ENCODE assay signal across 2 cellular contexts in the genomic region with DNA sequence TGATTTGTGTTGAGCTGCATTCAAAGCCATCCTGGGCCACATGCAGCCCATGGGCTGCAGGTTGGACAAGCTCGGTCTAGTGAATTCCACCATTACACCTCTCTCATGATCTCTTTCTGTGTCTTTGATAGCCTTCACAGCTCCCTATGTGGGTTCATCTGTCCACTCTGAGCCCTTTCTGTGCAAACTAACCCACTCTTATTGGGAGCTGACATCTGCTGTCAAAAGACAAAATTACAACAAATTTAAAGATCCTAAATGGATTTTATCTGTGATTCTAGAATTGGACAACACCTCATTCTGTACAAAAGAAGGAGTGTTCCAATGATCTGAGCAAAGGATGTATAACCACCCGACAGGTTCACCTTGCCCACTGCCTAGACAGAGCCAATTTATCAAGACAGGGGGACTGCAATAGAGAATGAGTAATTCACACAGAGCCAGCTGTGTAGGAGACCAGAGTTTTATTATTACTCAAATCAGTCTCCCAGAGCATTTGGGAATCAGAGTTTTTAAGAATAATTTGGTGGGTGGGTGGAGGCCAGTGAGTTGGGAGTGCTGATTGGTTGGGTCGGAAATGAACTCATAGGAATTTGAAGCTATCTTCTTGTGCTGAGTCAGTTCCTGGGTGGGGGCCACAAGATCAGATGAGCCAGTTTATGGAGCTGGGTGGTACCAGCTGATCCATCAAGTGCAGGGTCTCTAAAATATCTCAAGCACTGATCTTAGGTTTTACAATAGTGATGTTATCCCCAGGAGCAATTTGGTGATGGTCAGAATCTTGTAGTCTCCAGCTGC.
TF ChIP-seq lines count a peak whose summit lies in the region.

No MANE protein-coding gene starts in this region.

TF ChIP-seq in SK-N-SH, 30 proteins besides CTCF, POLR2A, EP300 and RAD21 (continued from another document):
- TF ChIP-seq, protein P1, sequence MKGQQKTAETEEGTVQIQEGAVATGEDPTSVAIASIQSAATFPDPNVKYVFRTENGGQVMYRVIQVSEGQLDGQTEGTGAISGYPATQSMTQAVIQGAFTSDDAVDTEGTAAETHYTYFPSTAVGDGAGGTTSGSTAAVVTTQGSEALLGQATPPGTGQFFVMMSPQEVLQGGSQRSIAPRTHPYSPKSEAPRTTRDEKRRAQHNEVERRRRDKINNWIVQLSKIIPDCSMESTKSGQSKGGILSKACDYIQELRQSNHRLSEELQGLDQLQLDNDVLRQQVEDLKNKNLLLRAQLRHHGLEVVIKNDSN (IDR thresholded peaks at IDR 0.05; ENCODE audit: borderline replicate concordance, low read depth): no peak

TF ChIP-seq in SK-N-SH treated with all-trans-retinoic acid at 6 μM for 48 hours, 23 proteins besides CTCF, POLR2A, EP300 and RAD21 (continued from another document):
- TF ChIP-seq POU6F1 (CRISPR knock-in tag; IDR thresholded peaks at IDR 0.05; ENCODE audit: borderline replicate concordance, low read depth) (no peak), ARNTL (CRISPR knock-in tag; IDR thresholded peaks at IDR 0.05; ENCODE audit: borderline replicate concordance, low read depth) (no peak), ZNF70 (CRISPR knock-in tag; IDR thresholded peaks at IDR 0.05) (no peak), ZFP30 (CRISPR knock-in tag; IDR thresholded peaks at IDR 0.05) (no peak), BACH2 (CRISPR knock-in tag; IDR thresholded peaks at IDR 0.05; ENCODE audit: borderline replicate concordance) (no peak), OSR1 (CRISPR knock-in tag; IDR thresholded peaks at IDR 0.05) (no peak), CSRNP3 (CRISPR knock-in tag; IDR thresholded peaks at IDR 0.05) (no peak), ISL1 (CRISPR knock-in tag; IDR thresholded peaks at IDR 0.05) (no peak), PPARA (CRISPR knock-in tag; IDR thresholded peaks at IDR 0.05; ENCODE audit: borderline replicate concordance) (no peak), ESRRG (CRISPR knock-in tag; IDR thresholded peaks at IDR 0.05) (no peak), CREB5 (CRISPR knock-in tag; IDR thresholded peaks at IDR 0.05; ENCODE audit: low read depth) (no peak), CSDC2 (CRISPR knock-in tag; IDR thresholded peaks at IDR 0.05) (no peak), TOX (CRISPR knock-in tag; IDR thresholded peaks at IDR 0.05; ENCODE audit: borderline replicate concordance) (no peak), ZFP3 (CRISPR knock-in tag; IDR thresholded peaks at IDR 0.05) (no peak), SNAI2 (CRISPR knock-in tag; IDR thresholded peaks at IDR 0.05) (no peak)
- TF ChIP-seq, protein P2, sequence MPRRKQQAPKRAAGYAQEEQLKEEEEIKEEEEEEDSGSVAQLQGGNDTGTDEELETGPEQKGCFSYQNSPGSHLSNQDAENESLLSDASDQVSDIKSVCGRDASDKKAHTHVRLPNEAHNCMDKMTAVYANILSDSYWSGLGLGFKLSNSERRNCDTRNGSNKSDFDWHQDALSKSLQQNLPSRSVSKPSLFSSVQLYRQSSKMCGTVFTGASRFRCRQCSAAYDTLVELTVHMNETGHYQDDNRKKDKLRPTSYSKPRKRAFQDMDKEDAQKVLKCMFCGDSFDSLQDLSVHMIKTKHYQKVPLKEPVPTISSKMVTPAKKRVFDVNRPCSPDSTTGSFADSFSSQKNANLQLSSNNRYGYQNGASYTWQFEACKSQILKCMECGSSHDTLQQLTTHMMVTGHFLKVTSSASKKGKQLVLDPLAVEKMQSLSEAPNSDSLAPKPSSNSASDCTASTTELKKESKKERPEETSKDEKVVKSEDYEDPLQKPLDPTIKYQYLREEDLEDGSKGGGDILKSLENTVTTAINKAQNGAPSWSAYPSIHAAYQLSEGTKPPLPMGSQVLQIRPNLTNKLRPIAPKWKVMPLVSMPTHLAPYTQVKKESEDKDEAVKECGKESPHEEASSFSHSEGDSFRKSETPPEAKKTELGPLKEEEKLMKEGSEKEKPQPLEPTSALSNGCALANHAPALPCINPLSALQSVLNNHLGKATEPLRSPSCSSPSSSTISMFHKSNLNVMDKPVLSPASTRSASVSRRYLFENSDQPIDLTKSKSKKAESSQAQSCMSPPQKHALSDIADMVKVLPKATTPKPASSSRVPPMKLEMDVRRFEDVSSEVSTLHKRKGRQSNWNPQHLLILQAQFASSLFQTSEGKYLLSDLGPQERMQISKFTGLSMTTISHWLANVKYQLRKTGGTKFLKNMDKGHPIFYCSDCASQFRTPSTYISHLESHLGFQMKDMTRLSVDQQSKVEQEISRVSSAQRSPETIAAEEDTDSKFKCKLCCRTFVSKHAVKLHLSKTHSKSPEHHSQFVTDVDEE (CRISPR knock-in tag; IDR thresholded peaks at IDR 0.05): no peak
- TF ChIP-seq, protein P3, sequence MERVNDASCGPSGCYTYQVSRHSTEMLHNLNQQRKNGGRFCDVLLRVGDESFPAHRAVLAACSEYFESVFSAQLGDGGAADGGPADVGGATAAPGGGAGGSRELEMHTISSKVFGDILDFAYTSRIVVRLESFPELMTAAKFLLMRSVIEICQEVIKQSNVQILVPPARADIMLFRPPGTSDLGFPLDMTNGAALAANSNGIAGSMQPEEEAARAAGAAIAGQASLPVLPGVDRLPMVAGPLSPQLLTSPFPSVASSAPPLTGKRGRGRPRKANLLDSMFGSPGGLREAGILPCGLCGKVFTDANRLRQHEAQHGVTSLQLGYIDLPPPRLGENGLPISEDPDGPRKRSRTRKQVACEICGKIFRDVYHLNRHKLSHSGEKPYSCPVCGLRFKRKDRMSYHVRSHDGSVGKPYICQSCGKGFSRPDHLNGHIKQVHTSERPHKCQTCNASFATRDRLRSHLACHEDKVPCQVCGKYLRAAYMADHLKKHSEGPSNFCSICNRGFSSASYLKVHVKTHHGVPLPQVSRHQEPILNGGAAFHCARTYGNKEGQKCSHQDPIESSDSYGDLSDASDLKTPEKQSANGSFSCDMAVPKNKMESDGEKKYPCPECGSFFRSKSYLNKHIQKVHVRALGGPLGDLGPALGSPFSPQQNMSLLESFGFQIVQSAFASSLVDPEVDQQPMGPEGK (CRISPR knock-in tag; IDR thresholded peaks at IDR 0.05; ENCODE audit: borderline replicate concordance): no peak
